ENCODE assay signal across 10 cellular contexts in the genomic region with DNA sequence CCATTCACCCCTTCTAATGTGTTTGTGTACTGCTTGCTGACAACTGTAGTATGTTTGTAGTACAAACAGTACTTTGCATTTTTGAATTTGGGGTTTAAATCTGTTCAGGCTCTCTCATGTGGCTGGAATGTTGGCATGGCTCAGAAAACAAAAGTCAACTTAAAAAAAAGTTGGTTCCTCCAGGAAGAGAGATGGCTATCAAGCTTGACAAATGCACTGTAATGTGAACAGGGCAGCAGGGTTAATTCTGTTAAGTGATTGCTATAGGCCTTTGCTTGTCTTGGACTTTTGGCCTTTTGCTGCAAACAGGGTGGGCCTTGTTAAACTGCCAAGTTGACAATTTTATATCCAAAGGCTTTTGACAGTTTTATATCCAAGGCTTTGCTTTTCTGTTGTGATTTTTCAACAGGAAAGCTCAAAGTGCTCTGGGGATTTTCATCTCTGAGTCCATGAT.
DNase-seq lines count a peak whose midpoint lies in the region; TF ChIP-seq lines count a peak whose summit lies in the region.
"Had no signal": no experiment of that assay in that cellular context is flagged by ENCODE, and none has a peak within 500 bp of the region (broad histone marks: within the 10 kb centered on the region; RNA-seq: fewer than 3 reads in every experiment).

No MANE protein-coding gene starts in this region.

- no peak for TF ChIP-seq POLR2A in vagina (IDR thresholded peaks at IDR 0.05)

- H3K9me3 ChIP-seq in vagina, result no peaks in the 10 kb centered on the region

- in situ Hi-C loops in GM13976 (cut with MboI; ENCODE audit: low sequenced_read_pairs, unreplicated experiment), result no loop called here

- H3K27ac ChIP-seq in vagina, result peak overlapping the region; percentile 25
- H3K27ac ChIP-seq: WERI-Rb-1 had no signal

- H3K27ac Mint-ChIP-seq in mesothelial cell of epicardium, result peak overlapping the region; percentile 6
- H3K27ac Mint-ChIP-seq: naive thymus-derived CD8-positive, alpha-beta T cell had no signal

- no peaks in the 10 kb centered on the region for H3K36me3 Mint-ChIP-seq in mesothelial cell of epicardium

- peaks cover 1% of the 10 kb centered on the region for H3K9me3 Mint-ChIP-seq in mesothelial cell of epicardium
- H3K9me3 Mint-ChIP-seq: naive thymus-derived CD8-positive, alpha-beta T cell had no signal

- intact Hi-C loops in vagina (cut with DNase I), result no loop called here

- H3K27me3 Mint-ChIP-seq in mesothelial cell of epicardium (ENCODE audit: low read depth), result peaks cover 61% of the 10 kb centered on the region
- H3K27me3 Mint-ChIP-seq: naive thymus-derived CD8-positive, alpha-beta T cell had no signal

- H3K4me3 Mint-ChIP-seq in mesothelial cell of epicardium, result no peak overlapping the region
- H3K4me3 Mint-ChIP-seq: naive thymus-derived CD8-positive, alpha-beta T cell had no signal

- no peaks in the 10 kb centered on the region for H3K27me3 ChIP-seq in vagina

- no peaks in the 10 kb centered on the region for H3K36me3 ChIP-seq in vagina
- H3K36me3 ChIP-seq: WERI-Rb-1 had no signal

- TF ChIP-seq CTCF in mesothelial cell of epicardium (IDR thresholded peaks at IDR 0.05; ENCODE audit: unreplicated experiment) (no peak), vagina (IDR thresholded peaks at IDR 0.05) (no peak), GM13976 (IDR thresholded peaks at IDR 0.05; ENCODE audit: borderline replicate concordance, control extremely low read depth, extremely low read depth, insufficient read depth, missing control alignments) (no peak)

- no peak overlapping the region for H3K4me3 ChIP-seq in vagina

- peaks cover 45% of the 10 kb centered on the region for H3K4me1 Mint-ChIP-seq in mesothelial cell of epicardium

- DNase-seq in NCI-H226, result peak; percentile 7
- peak; percentile 81 for DNase-seq in fibroblast of gingiva (ENCODE audit: low read depth)
- DNase-seq in mesothelial cell of epicardium (ENCODE audit: low spot score in 2 of 2, unreplicated experiment in 2 of 2), result no peak
- DNase-seq in vagina (ENCODE audit: extremely low spot score in 2 of 2), result no peak
- no peak for DNase-seq in iPS-NIHi11 (ENCODE audit: low spot score)
- DNase-seq in NCI-H2081 treated with DMSO at 0.1 percent for 48 hours (lab: John Stamatoyannopoulos, UW), result no peak
- no peak for DNase-seq in GM13976 (ENCODE audit: low spot score)
- DNase-seq: MM.1S; naive thymus-derived CD8-positive, alpha-beta T cell; WERI-Rb-1 had no signal

- peaks cover 30% of the 10 kb centered on the region for H3K4me1 ChIP-seq in vagina

Comparison
In these comparisons a context has a peak if more than half of its experiments do, and no peak if none do; other contexts are left out.
1. DNase-seq: peak in NCI-H226 (single experiment) and fibroblast of gingiva (single experiment); none in mesothelial cell of epicardium (0 of 2), vagina (0 of 2), iPS-NIHi11 (single experiment), NCI-H2081 treated with DMSO at 0.1 percent for 48 hours (single experiment) and GM13976 (single experiment).